8 cellular contexts compared by ENCODE assay signal in genomic region chr1:11980676-11980972, GRCh38. TPM values are rescaled to one million over a fixed set of nuclear protein-coding genes. Genes with fewer than 3 reads are reported as not detected.
A peak's percentile ranks its signal among the peaks of the same experiment; 100 is the strongest.
DNase-seq lines count a peak whose midpoint lies in the region; TF ChIP-seq lines count a peak whose summit lies in the region.

No MANE protein-coding gene starts in this region.

- no peaks in the 10 kb centered on the region for H3K9me3 ChIP-seq in Peyer's patch
- H3K9me3 ChIP-seq in esophagus (ENCODE audit: control insufficient read depth in 2 of 2, insufficient read depth in 1 of 2, low read depth in 1 of 2, low read length in 1 of 2): no peaks in the 10 kb centered on the region

- WGBS in esophagus, 2 donors: 1% methylated on average over 11 to 12 of the region's 12 CpGs

- peaks cover 0 to 42% (median 11%) of the 10 kb centered on the region in 4 donors for H3K4me1 ChIP-seq in Peyer's patch
- peaks cover 7 to 8% of the 10 kb centered on the region in 2 donors for H3K4me1 ChIP-seq in esophagus (ENCODE audit: control insufficient read depth in 2 of 2, insufficient read depth in 2 of 2, low read length in 1 of 2)

- TF ChIP-seq POLR2A in Peyer's patch (IDR thresholded peaks at IDR 0.05): no peak

- peak overlapping the region; percentile 87 to 99 (median 93) for H3K27ac ChIP-seq in Peyer's patch
- H3K27ac ChIP-seq in esophagus (ENCODE audit: low read depth in 2 of 2, low read length in 1 of 2): peak overlapping the region; percentile 97 to 98

- H3K4me3 ChIP-seq in GM12864 (ENCODE audit: low read depth, low read length) (peak overlapping the region; percentile 85), Peyer's patch (peak overlapping the region; percentile 77 to 97 (median 79)), esophagus (ENCODE audit: low read depth in 1 of 2, low read length in 2 of 2) (peak overlapping the region; percentile 73 to 96)

- no peak for TF ChIP-seq CTCF in GM12864 (IDR thresholded peaks at IDR 0.05; ENCODE audit: low read depth, low read length, missing control alignments)
- TF ChIP-seq CTCF in Peyer's patch (IDR thresholded peaks at IDR 0.05): no peak

- no peak for DNase-seq in GM12864 (ENCODE audit: low read depth)
- no peak for DNase-seq in Peyer's patch
- DNase-seq in pons (ENCODE audit: low spot score): peak; percentile 22
- no peak for DNase-seq in HuH-7 (ENCODE audit: low spot score)
- no peak for DNase-seq in mucosa of gallbladder (ENCODE audit: low spot score)
- no peak for DNase-seq in NCI-H446 (lab: John Stamatoyannopoulos, UW)
- no peak for DNase-seq in stimulated activated naive CD4-positive, alpha-beta T cell (lab: John Stamatoyannopoulos, UW)

- H3K27me3 ChIP-seq in Peyer's patch (no peaks in the 10 kb centered on the region), esophagus (ENCODE audit: control insufficient read depth in 1 of 2, insufficient read depth in 2 of 2, low read length in 2 of 2) (no peaks in the 10 kb centered on the region)

- H3K36me3 ChIP-seq in Peyer's patch (peaks cover 0 to 37% (median 0%) of the 10 kb centered on the region in 3 donors), esophagus (ENCODE audit: control insufficient read depth in 2 of 2, insufficient read depth in 2 of 2, low read length in 1 of 2) (peaks cover 5 to 12% of the 10 kb centered on the region in 2 donors)

RNA-seq across cellular contexts. Expression of gene MFN2, which starts 0.4 kb away (rescaled TPM):
- total RNA-seq in Peyer's patch (100 to 1,000 TPM in 1 of 4 donors, 10 to 100 TPM in 3; 54.5 to 101 (median 94.9) TPM), mucosa of gallbladder (71.1 TPM)
- 10 to 100 TPM; 31.8 to 50.7 TPM for polyA plus RNA-seq in esophagus

RNA-seq across cellular contexts. Expression of gene MIIP, which starts 38.7 kb away (rescaled TPM):
- total RNA-seq in Peyer's patch (10 to 100 TPM; 37.0 to 52.0 (median 43.0) TPM), mucosa of gallbladder (20.9 TPM)
- polyA plus RNA-seq in esophagus: 10 to 100 TPM; 15.0 to 16.2 TPM

RNA-seq across cellular contexts. Expression of gene PLOD1, which starts 46.1 kb away (rescaled TPM):
- total RNA-seq in Peyer's patch (10 to 100 TPM; 23.9 to 75.2 (median 47.0) TPM), mucosa of gallbladder (100 TPM)
- polyA plus RNA-seq in esophagus: 10 to 100 TPM; 17.1 to 18.2 TPM

RNA-seq across cellular contexts. Expression of gene KIAA2013, which starts 54.4 kb away (rescaled TPM):
- total RNA-seq in Peyer's patch (100 to 1,000 TPM in 3 of 4 donors, 10 to 100 TPM in 1; 80.9 to 400 (median 278) TPM), mucosa of gallbladder (68.1 TPM)
- 10 to 100 TPM; 16.6 to 28.5 TPM for polyA plus RNA-seq in esophagus
